8 cellular contexts compared by ENCODE assay signal in genomic region chr3:40308725-40309438, GRCh38. TPM values are rescaled to one million over a fixed set of nuclear protein-coding genes. Genes with fewer than 3 reads are reported as not detected.
DNase-seq lines count a peak whose midpoint lies in the region; ATAC-seq, FAIRE-seq and TF ChIP-seq lines count a peak whose summit lies in the region.

No MANE protein-coding gene starts in this region.

- H3K36me3 ChIP-seq in Caco-2 (ENCODE audit: control insufficient read depth, insufficient read depth, low read length) (no peaks in the 10 kb centered on the region; the same call in 1 of the 2 replicates), HCT116 (ENCODE audit: control insufficient read depth in 1 of 2, insufficient read depth in 2 of 2, low read length in 2 of 2) (peaks cover 13 to 19% of the 10 kb centered on the region in 2 experiments; a peak in 3 of 4 replicates), suprapubic skin (peaks cover 26% of the 10 kb centered on the region)

- CTCF ChIA-PET in Caco-2 (lab: Charles Lee) (interaction anchor here (1.0 to 1.5 kb wide), 4 partner anchors 9 to 197 kb away, joined by 3 to 15 read pairs (median 6); partner anchors contain the start of genes RPL14 and ZNF620), HCT116 (lab: Charles Lee) (interaction anchor here (0.6 to 1.6 kb wide), 11 partner anchors 8 to 581 kb away, joined by 3 to 32 read pairs (median 4); partner anchors contain the start of gene ZNF620)

- H3K4me3 Mint-ChIP-seq in Caco-2 (ENCODE audit: unreplicated experiment) = peak overlapping the region; percentile 98

- H3K4me2 ChIP-seq in HCT116 (ENCODE audit: low read length) = peak overlapping the region; percentile 73

- no peaks in the 10 kb centered on the region for H4K20me1 ChIP-seq in HCT116 (ENCODE audit: insufficient read depth)

- H3K27ac ChIP-seq in HCT116 (ENCODE audit: low read depth, low read length) = peak overlapping the region; percentile 42; the same call in 1 of the 2 replicates
- peak overlapping the region; percentile 78 for H3K27ac ChIP-seq in angular gyrus (ENCODE audit: low read depth, low read length)
- H3K27ac ChIP-seq in suprapubic skin = peak overlapping the region; percentile 93

- peaks cover 19% of the 10 kb centered on the region for H3K36me3 Mint-ChIP-seq in Caco-2 (ENCODE audit: insufficient read depth, unreplicated experiment)

- FAIRE-seq in islet of Langerhans (lab: Jason Lieb, UNC) = peak; percentile 24

- peak overlapping the region; percentile 51 for H3K4me3 ChIP-seq in Caco-2 (ENCODE audit: low read depth, low read length)
- H3K4me3 ChIP-seq in HCT116 (replicated peaks in 1 of 2; ENCODE audit: low read depth in 1 of 2, low read length in 2 of 2) = peak overlapping the region; percentile 81 to 89
- peak overlapping the region; percentile 75 for H3K4me3 ChIP-seq in suprapubic skin

- TF ChIP-seq RAD21 in HCT116 (IDR thresholded peaks at IDR 0.05; ENCODE audit: low read depth) = no peak

- H3K27ac Mint-ChIP-seq in Caco-2 (ENCODE audit: unreplicated experiment) = peak overlapping the region; percentile 93

- no peaks in the 10 kb centered on the region for H3K9me3 ChIP-seq in Caco-2
- H3K9me3 ChIP-seq in HCT116 (ENCODE audit: control insufficient read depth in 1 of 2, insufficient read depth in 1 of 2, low read depth in 1 of 2, low read length in 2 of 2) = no peaks in the 10 kb centered on the region
- H3K9me3 ChIP-seq in suprapubic skin = no peaks in the 10 kb centered on the region

- H3K27me3 ChIP-seq in Caco-2 (replicated peaks; ENCODE audit: control insufficient read depth, insufficient read depth, low read length) (no peaks in the 10 kb centered on the region), HCT116 (ENCODE audit: insufficient read depth, low read length) (no peaks in the 10 kb centered on the region), suprapubic skin (no peaks in the 10 kb centered on the region)

- peaks cover 5% of the 10 kb centered on the region for H3K4me1 Mint-ChIP-seq in Caco-2 (ENCODE audit: low read depth, unreplicated experiment)

- TF ChIP-seq EP300 in suprapubic skin (IDR thresholded peaks at IDR 0.05) = no peak

- H2AFZ ChIP-seq in HCT116 (ENCODE audit: low read depth, low read length, poor library complexity, severe bottlenecking) = no peak overlapping the region

- intact Hi-C loops in Caco-2 (cut with micrococcal nuclease; ENCODE audit: unreplicated experiment) = loop anchor here (1.0 kb wide), 1 partner anchor 144 kb away; no protein-coding TSS in a partner anchor
- intact Hi-C loops in HCT116 (cut with micrococcal nuclease) = loop anchor here (2.0 kb wide), 1 partner anchor 116 kb away; no protein-coding TSS in a partner anchor

- peaks cover 19% of the 10 kb centered on the region for H3K79me2 ChIP-seq in HCT116 (ENCODE audit: insufficient read depth, low read length)

- H3K4me1 ChIP-seq in Caco-2 (peaks cover 6% of the 10 kb centered on the region), HCT116 (ENCODE audit: control insufficient read depth in 1 of 2, insufficient read depth in 2 of 2, low read length in 2 of 2) (peaks cover 0 to 14% of the 10 kb centered on the region in 2 experiments; a peak in 2 of 4 replicates), suprapubic skin (peaks cover 37% of the 10 kb centered on the region)

- DNase-seq in Caco-2 (no peak), HCT116 (ENCODE audit: low read depth, low spot score) (no peak), suprapubic skin (ENCODE audit: low spot score in 2 of 2) (no peak), COR-L47 (lab: John Stamatoyannopoulos, UW) (no peak)

- ATAC-seq in HCT116 (no peak; the same call in 1 of the 2 replicates), GM19463 (IDR thresholded peaks at IDR 0.05; ENCODE audit: unreplicated experiment) (no peak), HG02973 (IDR thresholded peaks at IDR 0.05; ENCODE audit: unreplicated experiment) (no peak)

- H3K9ac ChIP-seq in HCT116 (ENCODE audit: low read length) = peak overlapping the region; percentile 63

- H3K27me3 Mint-ChIP-seq in Caco-2 (ENCODE audit: insufficient read depth, unreplicated experiment) = no peaks in the 10 kb centered on the region

- H3K9me2 ChIP-seq in HCT116 (ENCODE audit: insufficient read depth) = no peaks in the 10 kb centered on the region

- no peaks in the 10 kb centered on the region for H3K9me3 Mint-ChIP-seq in Caco-2 (ENCODE audit: unreplicated experiment)

- BruUV-seq in Caco-2 (replicated peaks; lab: Mats Ljungman, UMichigan) (TSS peak; percentile 51), HCT116 (replicated peaks; lab: Mats Ljungman, UMichigan) (TSS peak; percentile 64)

- TF ChIP-seq POLR2A in HCT116 (IDR thresholded peaks at IDR 0.05; ENCODE audit: borderline replicate concordance, extremely low read depth, insufficient read depth, insufficient read length) (no peak), suprapubic skin (IDR thresholded peaks at IDR 0.05) (no peak)

- no peak for TF ChIP-seq CTCF in Caco-2 (IDR thresholded peaks at IDR 0.05; ENCODE audit: insufficient read depth in 1 of 2, low read depth in 1 of 2, low read length in 1 of 2, severe bottlenecking in 1 of 2, unreplicated experiment in 1 of 2)
- no peak for TF ChIP-seq CTCF in HCT116 (IDR thresholded peaks at IDR 0.05 in 2 of 3, conservative IDR thresholded peaks at IDR 0.05 in 1 of 3; ENCODE audit: borderline replicate concordance in 1 of 3, insufficient read depth in 1 of 3, low read depth in 2 of 3, low read length in 2 of 3)
- TF ChIP-seq CTCF in suprapubic skin (IDR thresholded peaks at IDR 0.05) = no peak

- WGBS in suprapubic skin = 26% methylated on average over 17 of the region's 21 CpGs

- POLR2A ChIA-PET in Caco-2 (lab: Charles Lee) (interaction anchor here (0.5 to 1.0 kb wide), 7 partner anchors 9 to 1095 kb away, joined by 3 to 4 read pairs (median 3); partner anchors contain the start of genes ZNF619 and ZNF621), HCT116 (lab: Charles Lee) (interaction anchor here (1.8 kb wide), 1 partner anchor 117 kb away, joined by 9 read pairs; no protein-coding TSS in a partner anchor)

- RAD21 ChIA-PET in HCT116 (lab: Charles Lee; ENCODE audit: low non-redundant PET in 1 of 2, low total read pairs in 2 of 2, uncharacterized antibody in 2 of 2, unreplicated experiment in 2 of 2) = interaction anchor here in 1 of 2 experiments (0.6 kb wide), 1 partner anchor 117 kb away, joined by 3 read pairs; no protein-coding TSS in a partner anchor

TF ChIP-seq in HCT116, 20 proteins besides CTCF, POLR2A, EP300 and RAD21:
- no peak for TF ChIP-seq POLR2AphosphoS5 (IDR thresholded peaks at IDR 0.05; ENCODE audit: low read depth, low read length)

RNA-seq across cellular contexts. Expression of gene EIF1B, which starts 0.6 kb away (rescaled TPM):
- total RNA-seq in Caco-2 (2022) (45.8 and 47.3 TPM in 2 replicates), HCT116 (2021; ENCODE audit: unreplicated experiment) (33.6 TPM), suprapubic skin (10 to 100 TPM; 16.5 to 31.2 (median 21.0) TPM)
- polyA plus RNA-seq in HCT116 (2012) = 20.1 and 22.5 TPM in 2 replicates

Comparison
In these comparisons a context has a peak if more than half of its experiments do, and no peak if none do; other contexts are left out.
1. H3K27ac ChIP-seq: peak in every context shown above with its lines; median percentile 93 in suprapubic skin; 78 in angular gyrus; 42 in HCT116.